ENCODE assay signal across 20 cellular contexts in genomic region chr5:174818430-174818829, GRCh38.
A peak's percentile ranks its signal among the peaks of the same experiment; 100 is the strongest.
DNase-seq lines count a peak whose midpoint lies in the region; ATAC-seq, FAIRE-seq and TF ChIP-seq lines count a peak whose summit lies in the region.
"Had no signal": no experiment of that assay in that cellular context is flagged by ENCODE, and none has a peak within 500 bp of the region (broad histone marks: within the 10 kb centered on the region; RNA-seq: fewer than 3 reads in every experiment).

No MANE protein-coding gene starts in this region.

- H3K79me1 ChIP-seq in IMR-90 (ENCODE audit: low read depth in 1 of 2, low read length in 2 of 2), result no peaks in the 10 kb centered on the region

- BruUV-seq in IMR-90 (replicated peaks; lab: Mats Ljungman, UMichigan) (no TSS peak), K562 (replicated peaks; lab: Mats Ljungman, UMichigan) (no TSS peak)

- no peak overlapping the region for H2BK15ac ChIP-seq in IMR-90 (ENCODE audit: low read depth, low read length)

- DNase-seq in A549 (ENCODE audit: low read depth in 1 of 2, low spot score in 1 of 2) (no peak), IMR-90 (no peak), K562 (ENCODE audit: extremely low read depth in 1 of 4, low spot score in 3 of 4) (no peak), KBM-7 (no peak), NCI-H2227 treated with DMSO at 0.1 percent for 48 hours (lab: John Stamatoyannopoulos, UW) (no peak)
- DNase-seq: 8988T; AML-193; Caco-2; Calu3; CD4-positive, alpha-beta T cell; CD8-positive, alpha-beta T cell; DMS79 treated with DMSO at 0.1 percent for 48 hours; GF-D8 had no signal

- no peak overlapping the region for H2BK20ac ChIP-seq in IMR-90 (ENCODE audit: low read depth, low read length)

- H3K4me1 ChIP-seq in A549, result no peaks in the 10 kb centered on the region
- no peaks in the 10 kb centered on the region for H3K4me1 ChIP-seq in IMR-90 (ENCODE audit: control insufficient read depth, insufficient read depth, low read length)
- no peaks in the 10 kb centered on the region for H3K4me1 ChIP-seq in K562 (replicated peaks in 1 of 2; ENCODE audit: control insufficient read depth in 2 of 2, insufficient read depth in 2 of 2, low read length in 2 of 2)
- H3K4me1 ChIP-seq: BLaER1 treated with 17β-estradiol and CSF1 and Interleukin-3, amounts not matched to agents 10 nM and 100 nM; Caco-2 had no signal

- H3K9me1 ChIP-seq in IMR-90 (ENCODE audit: insufficient read depth, low read length) (no peaks in the 10 kb centered on the region), K562 (ENCODE audit: control insufficient read depth, insufficient read depth, low read length) (no peaks in the 10 kb centered on the region)

- no peak for TF ChIP-seq CTCF in A549 (IDR thresholded peaks at IDR 0.05)
- no peak for TF ChIP-seq CTCF in IMR-90 (conservative IDR thresholded peaks at IDR 0.05; ENCODE audit: low read depth, low read length)
- no peak for TF ChIP-seq CTCF in K562 (IDR thresholded peaks at IDR 0.05 in 2 of 3, conservative IDR thresholded peaks at IDR 0.05 in 1 of 3; ENCODE audit: insufficient read depth in 2 of 3, low read depth in 1 of 3, low read length in 3 of 3)

- H2AFZ ChIP-seq in IMR-90 (replicated peaks; ENCODE audit: low read length, poor library complexity) (no peak overlapping the region), K562 (ENCODE audit: low read depth, low read length) (no peak overlapping the region)

- no peak overlapping the region for H3K23ac ChIP-seq in IMR-90 (ENCODE audit: low read depth, low read length)

- H2AK5ac ChIP-seq in IMR-90 (ENCODE audit: low read depth, low read length), result no peak overlapping the region

- no peak overlapping the region for H2BK5ac ChIP-seq in IMR-90 (ENCODE audit: low read depth, low read length, poor library complexity, severe bottlenecking)

- H4K5ac ChIP-seq in IMR-90 (ENCODE audit: low read depth, low read length), result no peak overlapping the region

- H3K9me3 ChIP-seq in A549 (no peaks in the 10 kb centered on the region), IMR-90 (ENCODE audit: control insufficient read depth, insufficient read depth, low read length) (peaks cover 2% of the 10 kb centered on the region; the same call in 1 of the 2 replicates), K562 (replicated peaks; ENCODE audit: control insufficient read depth, insufficient read depth, low read depth, low read length) (no peaks in the 10 kb centered on the region)
- H3K9me3 ChIP-seq: Caco-2 had no signal

- no peak overlapping the region for H3K4ac ChIP-seq in IMR-90 (ENCODE audit: low read depth, low read length)

- FAIRE-seq in A549 (lab: Jason Lieb, UNC), result no peak
- no peak for FAIRE-seq in K562 (lab: Jason Lieb, UNC)
- FAIRE-seq: A204.1, D721Med, G401.6, GM12892, GM18507 had no signal

- no peak overlapping the region for H2AK9ac ChIP-seq in IMR-90 (replicated peaks; ENCODE audit: low read depth, low read length, poor library complexity)

- H3K36me3 ChIP-seq in IMR-90 (ENCODE audit: control insufficient read depth, insufficient read depth, low read length) (no peaks in the 10 kb centered on the region), K562 (ENCODE audit: control insufficient read depth, insufficient read depth, low read length) (no peaks in the 10 kb centered on the region)
- H3K36me3 ChIP-seq: BLaER1 treated with 17β-estradiol and CSF1 and Interleukin-3, amounts not matched to agents 10 nM and 100 nM had no signal

- H3K27me3 ChIP-seq in IMR-90 (ENCODE audit: control insufficient read depth, insufficient read depth, low read length), result no peaks in the 10 kb centered on the region; the same call in 1 of the 2 replicates
- peaks cover 0 to 8% of the 10 kb centered on the region in 2 experiments; a peak in 1 of 5 replicates for H3K27me3 ChIP-seq in K562 (ENCODE audit: control insufficient read depth in 2 of 2, insufficient read depth in 2 of 2, low read length in 2 of 2)
- H3K27me3 ChIP-seq: BLaER1 treated with 17β-estradiol and CSF1 and Interleukin-3, amounts not matched to agents 10 nM and 100 nM had no signal

- in situ Hi-C loops in IMR-90 (cut with MboI; ENCODE audit: low sequenced_read_pairs), result no loop called here
- in situ Hi-C loops in K562 (cut with MboI), result no loop called here
- in situ Hi-C loops in KBM-7 (cut with MboI; ENCODE audit: low pct_unique_long_range_greater_than_20kb, low sequenced_read_pairs), result no loop called here

- H3K18ac ChIP-seq in IMR-90 (ENCODE audit: low read depth, low read length), result no peak overlapping the region

- H4K20me1 ChIP-seq in IMR-90 (ENCODE audit: insufficient read depth, low read length) (no peaks in the 10 kb centered on the region), K562 (replicated peaks; ENCODE audit: control insufficient read depth, insufficient read depth, low read length) (no peaks in the 10 kb centered on the region)
- H4K20me1 ChIP-seq: BLaER1 treated with 17β-estradiol and CSF1 and Interleukin-3, amounts not matched to agents 10 nM and 100 nM had no signal

- ATAC-seq in A549 (no peak), IMR-90 (ENCODE audit: low read depth) (no peak), K562 (no peak)
- ATAC-seq: CD8-positive, alpha-beta T cell had no signal

- 59% methylated on average over 2 of the region's 2 CpGs for WGBS in A549 (ENCODE audit: missing lambda C conversion rate)
- WGBS in IMR-90 (ENCODE audit: extremely low coverage in 2 of 2, insufficient read length in 1 of 2), 2 experiments, result no CpG with 5 or more reads among the region's 2 CpGs
- WGBS in K562 (ENCODE audit: insufficient coverage, low coverage, missing lambda C conversion rate), result 0% methylated on average over 2 of the region's 2 CpGs

- intact Hi-C loops in IMR-90 (cut with micrococcal nuclease), result no loop called here
- intact Hi-C loops in K562 (cut with micrococcal nuclease), result no loop called here

- H3K9ac ChIP-seq in IMR-90 (ENCODE audit: low read depth, low read length), result no peak overlapping the region
- H3K9ac ChIP-seq in K562 (ENCODE audit: insufficient read depth in 1 of 2, low read depth in 2 of 2, low read length in 2 of 2), result no peak overlapping the region
- H3K9ac ChIP-seq: BLaER1 treated with 17β-estradiol and CSF1 and Interleukin-3, amounts not matched to agents 10 nM and 100 nM had no signal

- CTCF ChIA-PET in A549 (lab: Yijun Ruan, JAX) (interaction anchor here (0.6 to 2.8 kb wide), 2 partner anchors 20 to 804 kb away, joined by 3 to 12 read pairs; no protein-coding TSS in a partner anchor), IMR-90 (lab: Yijun Ruan, JAX) (interaction anchor here (0.6 kb wide), 1 partner anchor 1014 kb away, joined by 3 read pairs; no protein-coding TSS in a partner anchor), K562 (lab: Yijun Ruan, JAX; ENCODE audit: low intra/inter-chr PET ratio) (no interaction called here)

- TF ChIP-seq POLR2A in A549 (IDR thresholded peaks at IDR 0.05; ENCODE audit: low read length) (no peak), IMR-90 (IDR thresholded peaks at IDR 0.05; ENCODE audit: low read depth, low read length) (no peak), K562 (conservative IDR thresholded peaks at IDR 0.05) (no peak)

- POLR2A ChIA-PET in A549 (lab: Yijun Ruan, JAX), result no interaction called here
- POLR2A ChIA-PET in IMR-90 (lab: Charles Lee; ENCODE audit: unreplicated experiment), result no interaction called here
- POLR2A ChIA-PET in K562 (lab: Yijun Ruan, JAX), result no interaction called here

- no peak overlapping the region for H3K4me3 ChIP-seq in A549
- no peak overlapping the region for H3K4me3 ChIP-seq in IMR-90 (ENCODE audit: insufficient read depth, low read depth, low read length)
- H3K4me3 ChIP-seq in K562, result no peak overlapping the region
- H3K4me3 ChIP-seq: BLaER1 treated with 17β-estradiol and CSF1 and Interleukin-3, amounts not matched to agents 10 nM and 100 nM had no signal

- no peak for TF ChIP-seq RAD21 in A549 (conservative IDR thresholded peaks at IDR 0.05 in 1 of 2, IDR thresholded peaks at IDR 0.05 in 1 of 2)
- no peak for TF ChIP-seq RAD21 in IMR-90 (IDR thresholded peaks at IDR 0.05; ENCODE audit: low read length)
- no peak for TF ChIP-seq RAD21 in K562 (CRISPR knock-in tag; conservative IDR thresholded peaks at IDR 0.05 in 1 of 2, IDR thresholded peaks at IDR 0.05 in 1 of 2)

- H2BK120ac ChIP-seq in IMR-90 (ENCODE audit: low read depth, low read length), result no peak overlapping the region

- no peak overlapping the region for H3K14ac ChIP-seq in IMR-90 (replicated peaks; ENCODE audit: low read depth, low read length)

- H3K56ac ChIP-seq in IMR-90 (ENCODE audit: extremely low read depth, insufficient read depth, low read length), result no peak overlapping the region

- dilution Hi-C loops in IMR-90 (cut with HindIII; ENCODE audit: low sequenced_read_pairs, unreplicated experiment), result no loop called here

- TF ChIP-seq EP300 in A549 (IDR thresholded peaks at IDR 0.05) (no peak), K562 (IDR thresholded peaks at IDR 0.05; ENCODE audit: low read length) (no peak)

- no peaks in the 10 kb centered on the region for H3K79me2 ChIP-seq in K562 (ENCODE audit: control insufficient read depth, insufficient read depth, low read length)

- no peak overlapping the region for H4K8ac ChIP-seq in IMR-90 (ENCODE audit: low read depth in 2 of 2, low read length in 2 of 2)

- no peak overlapping the region for H4K91ac ChIP-seq in IMR-90 (ENCODE audit: insufficient read depth, low read depth, low read length)

- H3K27ac ChIP-seq in A549 (no peak overlapping the region), IMR-90 (ENCODE audit: insufficient read depth, low read length) (no peak overlapping the region), K562 (ENCODE audit: extremely low read depth, low read depth, low read length) (no peak overlapping the region)
- H3K27ac ChIP-seq: BLaER1 treated with 17β-estradiol and CSF1 and Interleukin-3, amounts not matched to agents 10 nM and 100 nM; C4-2B had no signal

- H3K4me2 ChIP-seq in A549 (no peak overlapping the region), IMR-90 (ENCODE audit: low read depth, low read length) (no peak overlapping the region), K562 (ENCODE audit: insufficient read depth, low read length) (no peak overlapping the region)
- H3K4me2 ChIP-seq: BLaER1 treated with 17β-estradiol and CSF1 and Interleukin-3, amounts not matched to agents 10 nM and 100 nM had no signal

TF ChIP-seq in A549, 52 proteins besides CTCF, POLR2A, EP300 and RAD21:
- peak; percentile 77 for TF ChIP-seq MAFK (IDR thresholded peaks at IDR 0.05; ENCODE audit: partially characterized antibody)
- no peak for TF ChIP-seq HEYL (CRISPR knock-in tag; IDR thresholded peaks at IDR 0.05)

TF ChIP-seq in IMR-90, 13 proteins besides CTCF, POLR2A, EP300 and RAD21:
- TF ChIP-seq MAFK (IDR thresholded peaks at IDR 0.05; ENCODE audit: low read depth, low read length), result peak; percentile 55
- no peak for TF ChIP-seq FOS (IDR thresholded peaks at IDR 0.05; ENCODE audit: low read depth, low read length)

TF ChIP-seq in K562, 482 proteins besides CTCF, POLR2A, EP300 and RAD21 (continues in another document):
- peak; percentile 47 for TF ChIP-seq ZNF316 (IDR thresholded peaks at IDR 0.05)
- TF ChIP-seq ELK3 (CRISPR knock-in tag; IDR thresholded peaks at IDR 0.05), result no peak

Comparison
In these comparisons a context has a peak if more than half of its experiments do, and no peak if none do; other contexts are left out.
1. Of the 35 proteins assayed by ChIP-seq in both K562 and A549: peak only in K562: none; only in A549: MAFK; in both: none; in neither: 34.